30 cellular contexts compared by ENCODE assay signal in genomic region chr5:31106259-31106658, GRCh38.
DNase-seq lines count a peak whose midpoint lies in the region; ATAC-seq, FAIRE-seq and TF ChIP-seq lines count a peak whose summit lies in the region.
"Had no signal": no experiment of that assay in that cellular context is flagged by ENCODE, and none has a peak within 500 bp of the region (broad histone marks: within the 10 kb centered on the region; RNA-seq: fewer than 3 reads in every experiment).

No MANE protein-coding gene starts in this region.

- H3K27me3 ChIP-seq in AG04450 (ENCODE audit: control insufficient read depth, insufficient read depth, low read length): no peaks in the 10 kb centered on the region
- H3K27me3 ChIP-seq in brain microvascular endothelial cell (replicated peaks): no peaks in the 10 kb centered on the region
- H3K27me3 ChIP-seq in HepG2 (ENCODE audit: control insufficient read depth in 1 of 2, insufficient read depth in 2 of 2, low read length in 2 of 2): no peaks in the 10 kb centered on the region
- H3K27me3 ChIP-seq in colonic mucosa: no peaks in the 10 kb centered on the region
- H3K27me3 ChIP-seq: SJSA1 had no signal

- TF ChIP-seq CTCF in AG04450 (IDR thresholded peaks at IDR 0.05; ENCODE audit: low read depth, low read length) (no peak), brain microvascular endothelial cell (IDR thresholded peaks at IDR 0.05; ENCODE audit: low read depth, low read length, missing control alignments) (no peak), nephron (IDR thresholded peaks at IDR 0.05; ENCODE audit: unreplicated experiment in 3 of 3) (no peak), HepG2 (CRISPR knock-in tag; IDR thresholded peaks at IDR 0.05) (no peak), colonic mucosa (IDR thresholded peaks at IDR 0.05) (no peak)

- POLR2A ChIA-PET in AG04450 (lab: Yijun Ruan, JAX) (no interaction called here), HepG2 (lab: Yijun Ruan, JAX) (no interaction called here)

- H3K36me3 Mint-ChIP-seq in nephron (ENCODE audit: low read depth): no peaks in the 10 kb centered on the region
- H3K36me3 Mint-ChIP-seq: CD4-positive, CD25-positive, alpha-beta regulatory T cell; IgD-negative memory B cell; immature natural killer cell had no signal

- intact Hi-C loops in HepG2 (cut with micrococcal nuclease; ENCODE audit: unreplicated experiment) (no loop called here), colonic mucosa (cut with DNase I) (no loop called here)

- no peaks in the 10 kb centered on the region for H3K27me3 Mint-ChIP-seq in nephron (ENCODE audit: low read depth)
- H3K27me3 Mint-ChIP-seq: activated CD8-positive, alpha-beta T cell treated with anti-CD3 and anti-CD28 coated beads for 36 hours; CD4-positive, CD25-positive, alpha-beta regulatory T cell; effector memory CD8-positive, alpha-beta T cell; IgD-negative memory B cell had no signal

- H3K36me3 ChIP-seq in brain microvascular endothelial cell (replicated peaks): no peaks in the 10 kb centered on the region
- no peaks in the 10 kb centered on the region for H3K36me3 ChIP-seq in HepG2 (replicated peaks in 1 of 2; ENCODE audit: control insufficient read depth in 1 of 2, insufficient read depth in 2 of 2, low read length in 2 of 2)
- H3K36me3 ChIP-seq in colonic mucosa: no peaks in the 10 kb centered on the region
- H3K36me3 ChIP-seq: SJSA1 had no signal

- peak overlapping the region in 1 of 3 experiments; percentile 4 for H3K4me3 Mint-ChIP-seq in nephron
- H3K4me3 Mint-ChIP-seq: activated CD8-positive, alpha-beta T cell treated with anti-CD3 and anti-CD28 coated beads for 36 hours; activated naive CD4-positive, alpha-beta T cell treated with anti-CD3 and anti-CD28 coated beads for 36 hours; effector memory CD8-positive, alpha-beta T cell; H9; IgD-negative memory B cell; immature natural killer cell had no signal

- H3K9me3 Mint-ChIP-seq in nephron: no peaks in the 10 kb centered on the region
- H3K9me3 Mint-ChIP-seq: activated CD8-positive, alpha-beta T cell treated with anti-CD3 and anti-CD28 coated beads for 36 hours; activated naive CD4-positive, alpha-beta T cell treated with anti-CD3 and anti-CD28 coated beads for 36 hours; H9 had no signal

- H3K4me1 ChIP-seq in HepG2 (ENCODE audit: insufficient read depth, low read length) (no peaks in the 10 kb centered on the region), colonic mucosa (no peaks in the 10 kb centered on the region)
- H3K4me1 ChIP-seq: parathyroid adenoma had no signal

- 0% methylated on average over 2 of the region's 2 CpGs for WGBS in HepG2 (ENCODE audit: low lambda C conversion rate)

- in situ Hi-C loops in brain microvascular endothelial cell (cut with HindIII; ENCODE audit: low pct_ligation_motif_present, low sequenced_read_pairs) (no loop called here), HepG2 (cut with HindIII; ENCODE audit: extremely low pct_ligation_motif_present, low pct_unique_long_range_greater_than_20kb) (no loop called here)

- H3K27ac ChIP-seq in AG04450 (ENCODE audit: low read depth, low read length) (peak overlapping the region; percentile 33), brain microvascular endothelial cell (peak overlapping the region; percentile 92), HepG2 (ENCODE audit: extremely low read length, insufficient read depth, low read length) (no peak overlapping the region), colonic mucosa (no peak overlapping the region)
- H3K27ac ChIP-seq: parathyroid adenoma, PC-9, skin epidermis had no signal

- no peaks in the 10 kb centered on the region for H4K20me1 ChIP-seq in HepG2 (ENCODE audit: insufficient read depth, low read length)

- H3K4me2 ChIP-seq in HepG2 (ENCODE audit: low read depth, low read length): no peak overlapping the region
- H3K4me2 ChIP-seq: PC-9 had no signal

- H3K9me3 ChIP-seq in AG04450 (ENCODE audit: control insufficient read depth, insufficient read depth, low read length): no peaks in the 10 kb centered on the region
- H3K9me3 ChIP-seq in HepG2 (ENCODE audit: low read length): no peaks in the 10 kb centered on the region
- H3K9me3 ChIP-seq in colonic mucosa: no peaks in the 10 kb centered on the region
- H3K9me3 ChIP-seq: SJSA1 had no signal

- ATAC-seq in HepG2: no peak
- ATAC-seq: activated CD8-positive, alpha-beta T cell treated with anti-CD3 and anti-CD28 coated beads for 36 hours; effector memory CD8-positive, alpha-beta T cell; GM12878 had no signal

- peak overlapping the region; percentile 83 to 93 (median 88) for H3K27ac Mint-ChIP-seq in nephron
- H3K27ac Mint-ChIP-seq: activated CD8-positive, alpha-beta T cell treated with anti-CD3 and anti-CD28 coated beads for 36 hours; activated naive CD4-positive, alpha-beta T cell treated with anti-CD3 and anti-CD28 coated beads for 36 hours; CD4-positive, CD25-positive, alpha-beta regulatory T cell; effector memory CD8-positive, alpha-beta T cell; IgD-negative memory B cell; immature natural killer cell had no signal

- no peak for TF ChIP-seq EP300 in HepG2 (IDR thresholded peaks at IDR 0.05; ENCODE audit: low read depth in 2 of 2, low read length in 2 of 2)
- no peak for TF ChIP-seq EP300 in HepG2 (CRISPR knock-in tag; IDR thresholded peaks at IDR 0.05; ENCODE audit: borderline replicate concordance)

- BruUV-seq in HepG2 (replicated peaks; lab: Mats Ljungman, UMichigan): no TSS peak

- peaks cover 24% of the 10 kb centered on the region for H3K4me1 Mint-ChIP-seq in nephron
- H3K4me1 Mint-ChIP-seq: CD4-positive, CD25-positive, alpha-beta regulatory T cell; IgD-negative memory B cell; immature natural killer cell had no signal

- no peak for TF ChIP-seq RAD21 in HepG2 (CRISPR knock-in tag; IDR thresholded peaks at IDR 0.05)

- H2AFZ ChIP-seq in HepG2 (ENCODE audit: low read length): no peak overlapping the region
- H2AFZ ChIP-seq: parathyroid adenoma, PC-9 had no signal

- H3K4me3 ChIP-seq in AG04450 (ENCODE audit: low read depth, low read length): no peak overlapping the region
- H3K4me3 ChIP-seq in brain microvascular endothelial cell (ENCODE audit: low read depth, low read length): no peak overlapping the region
- no peak overlapping the region for H3K4me3 ChIP-seq in HepG2 (replicated peaks in 1 of 3; ENCODE audit: insufficient read depth in 1 of 3, low read depth in 2 of 3, low read length in 3 of 3)
- no peak overlapping the region for H3K4me3 ChIP-seq in colonic mucosa
- H3K4me3 ChIP-seq: GM12878, lung, PC-9, SJSA1, skin epidermis had no signal

- H3K79me2 ChIP-seq in HepG2 (ENCODE audit: insufficient read depth, low read length): no peaks in the 10 kb centered on the region
- H3K79me2 ChIP-seq: parathyroid adenoma had no signal

- DNase-seq in AG04450 (ENCODE audit: low read depth, low spot score): no peak
- DNase-seq in NCI-H226: peak; percentile 10
- peak; percentile 9 for DNase-seq in brain microvascular endothelial cell
- DNase-seq in NCI-H2227 (lab: John Stamatoyannopoulos, UW; ENCODE audit: unreplicated experiment): no peak
- DNase-seq in activated naive CD4-positive, alpha-beta T cell treated with anti-CD3 and anti-CD28 coated beads, Interleukin-2, amount 50 U/mL, for 16 hours: no peak
- DNase-seq in HepG2 (ENCODE audit: low spot score): no peak
- no peak for DNase-seq in colonic mucosa
- DNase-seq: activated CD4-positive, CD25-positive, alpha-beta regulatory T cell; activated CD8-positive, alpha-beta T cell treated with anti-CD3 and anti-CD28 coated beads for 36 hours; activated naive CD4-positive, alpha-beta T cell treated with anti-CD3 and anti-CD28 coated beads for 36 hours; activated T-cell treated with anti-CD3 and anti-CD28 coated beads, Interleukin-2, amount 50 U/mL, for 1 hour; aorta; CD4-positive, CD25-positive, alpha-beta regulatory T cell; DMS53; effector memory CD8-positive, alpha-beta T cell; H9; head of caudate nucleus; immature natural killer cell; NCI-H2029; NCI-H526 treated with DMSO at 0.1 percent for 48 hours; PC-9; stimulated activated CD4-positive, alpha-beta T cell treated with anti-CD3 and anti-CD28 coated beads, Interleukin-4, amount 100 ng/mL, for 24 hours had no signal

- FAIRE-seq in HepG2 (lab: Jason Lieb, UNC): no peak
- FAIRE-seq: GM12878, GM19239 had no signal

- TF ChIP-seq POLR2A in HepG2 (IDR thresholded peaks at IDR 0.05; ENCODE audit: insufficient read depth in 1 of 2, low read depth in 2 of 2, low read length in 2 of 2): no peak

- H3K9ac ChIP-seq in HepG2 (ENCODE audit: insufficient read depth, low read depth, low read length) (no peak overlapping the region), colonic mucosa (ENCODE audit: low read depth in 2 of 2, low read length in 2 of 2) (no peak overlapping the region)
- H3K9ac ChIP-seq: parathyroid adenoma had no signal

- CTCF ChIA-PET in AG04450 (lab: Charles Lee) (interaction anchor here (0.6 kb wide), 1 partner anchor 74 kb away, joined by 3 read pairs; no protein-coding TSS in a partner anchor), HepG2 (lab: Yijun Ruan, JAX; ENCODE audit: low intra/inter-chr PET ratio, low total read pairs) (no interaction called here)

TF ChIP-seq in HepG2, 621 proteins besides CTCF, POLR2A, EP300 and RAD21:
- TF ChIP-seq NFYB (CRISPR knock-in tag; IDR thresholded peaks at IDR 0.05): no peak
- TF ChIP-seq NPAS2 (CRISPR knock-in tag; IDR thresholded peaks at IDR 0.05; ENCODE audit: borderline replicate concordance): no peak
- no peak for TF ChIP-seq DNMT3B (CRISPR knock-in tag; conservative IDR thresholded peaks at IDR 0.05)
- TF ChIP-seq MLX (CRISPR knock-in tag; IDR thresholded peaks at IDR 0.05): no peak
- TF ChIP-seq BCL6 (CRISPR knock-in tag; IDR thresholded peaks at IDR 0.05): no peak
- no peak for TF ChIP-seq SRSF1 (optimal IDR thresholded peaks at IDR 0.05; ENCODE audit: low read depth, low read length)
- no peak for TF ChIP-seq ZBTB34 (CRISPR knock-in tag; IDR thresholded peaks at IDR 0.05)
- TF ChIP-seq ZBTB8A (CRISPR knock-in tag; IDR thresholded peaks at IDR 0.05; ENCODE audit: borderline replicate concordance, low read depth): no peak

Comparison
In these comparisons a context has a peak if more than half of its experiments do, and no peak if none do; other contexts are left out.
1. DNase-seq: peak in NCI-H226 (single experiment) and brain microvascular endothelial cell (single experiment); none in AG04450 (single experiment), NCI-H2227 (single experiment), activated naive CD4-positive, alpha-beta T cell treated with anti-CD3 and anti-CD28 coated beads, Interleukin-2, amount 50 U/mL, for 16 hours (single experiment), HepG2 (single experiment) and colonic mucosa (single experiment).
2. H3K27ac ChIP-seq: peak in AG04450 (single experiment) and brain microvascular endothelial cell (single experiment); none in HepG2 (single experiment) and colonic mucosa (single experiment).